ENCODE assay signal across 2 cellular contexts in the genomic region with DNA sequence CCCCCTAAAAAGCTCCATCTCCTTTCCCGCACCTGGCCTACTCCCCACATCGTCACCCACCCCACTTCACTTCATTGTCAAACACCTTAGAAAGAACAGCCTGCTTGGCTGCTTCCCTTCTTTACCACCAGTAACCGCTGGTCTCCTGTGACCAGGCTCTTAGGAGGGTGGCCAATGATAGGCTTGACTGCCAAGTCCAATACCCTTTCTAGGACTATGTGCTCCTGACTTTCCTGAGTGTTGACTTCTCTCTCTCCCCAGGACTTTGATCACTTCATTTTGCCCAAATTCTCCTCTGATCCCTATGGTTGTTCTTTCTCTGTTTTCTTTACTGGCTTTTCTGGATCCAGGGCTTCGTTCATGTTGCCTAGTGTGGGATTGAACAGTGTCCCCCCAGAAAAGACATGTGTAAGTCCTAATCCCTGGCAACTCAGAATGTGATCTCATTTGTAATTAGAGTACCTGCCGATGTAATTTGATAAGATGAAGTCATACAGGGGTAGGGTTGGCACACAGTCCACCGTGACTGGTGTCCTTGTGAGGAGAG.
TF ChIP-seq lines count a peak whose summit lies in the region.

No MANE protein-coding gene starts in this region.

TF ChIP-seq in HEK293, 187 proteins besides CTCF, POLR2A, EP300 and RAD21 (continues in another document):
- TF ChIP-seq ZBTB11 (tag by site-specific recombination; conservative IDR thresholded peaks at IDR 0.05; ENCODE audit: low read depth) = no peak
- TF ChIP-seq ZBTB48 (tag by site-specific recombination; IDR thresholded peaks at IDR 0.05) = peak; percentile 14; the same call in 1 of the 2 replicates
- no peak for TF ChIP-seq ELK4 (IDR thresholded peaks at IDR 0.05; ENCODE audit: borderline replicate concordance, low read depth, low read length)
- no peak for TF ChIP-seq ZNF341 (tag by site-specific recombination; IDR thresholded peaks at IDR 0.05; ENCODE audit: low read depth)
- TF ChIP-seq, protein P1, sequence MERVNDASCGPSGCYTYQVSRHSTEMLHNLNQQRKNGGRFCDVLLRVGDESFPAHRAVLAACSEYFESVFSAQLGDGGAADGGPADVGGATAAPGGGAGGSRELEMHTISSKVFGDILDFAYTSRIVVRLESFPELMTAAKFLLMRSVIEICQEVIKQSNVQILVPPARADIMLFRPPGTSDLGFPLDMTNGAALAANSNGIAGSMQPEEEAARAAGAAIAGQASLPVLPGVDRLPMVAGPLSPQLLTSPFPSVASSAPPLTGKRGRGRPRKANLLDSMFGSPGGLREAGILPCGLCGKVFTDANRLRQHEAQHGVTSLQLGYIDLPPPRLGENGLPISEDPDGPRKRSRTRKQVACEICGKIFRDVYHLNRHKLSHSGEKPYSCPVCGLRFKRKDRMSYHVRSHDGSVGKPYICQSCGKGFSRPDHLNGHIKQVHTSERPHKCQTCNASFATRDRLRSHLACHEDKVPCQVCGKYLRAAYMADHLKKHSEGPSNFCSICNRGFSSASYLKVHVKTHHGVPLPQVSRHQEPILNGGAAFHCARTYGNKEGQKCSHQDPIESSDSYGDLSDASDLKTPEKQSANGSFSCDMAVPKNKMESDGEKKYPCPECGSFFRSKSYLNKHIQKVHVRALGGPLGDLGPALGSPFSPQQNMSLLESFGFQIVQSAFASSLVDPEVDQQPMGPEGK (tag by site-specific recombination; IDR thresholded peaks at IDR 0.05) = no peak
- TF ChIP-seq ZNF335 (tag by site-specific recombination; conservative IDR thresholded peaks at IDR 0.05) = no peak
- no peak for TF ChIP-seq SETDB1 (IDR thresholded peaks at IDR 0.05; ENCODE audit: insufficient read length, low read length)
- no peak for TF ChIP-seq RBAK (tag by site-specific recombination; IDR thresholded peaks at IDR 0.05)
- TF ChIP-seq ZNF513 (tag by site-specific recombination; IDR thresholded peaks at IDR 0.05) = no peak
- TF ChIP-seq ZNF473 (tag by site-specific recombination; IDR thresholded peaks at IDR 0.05) = no peak
- TF ChIP-seq ZBTB17 (tag by site-specific recombination; IDR thresholded peaks at IDR 0.05) = no peak
- TF ChIP-seq, protein P2, sequence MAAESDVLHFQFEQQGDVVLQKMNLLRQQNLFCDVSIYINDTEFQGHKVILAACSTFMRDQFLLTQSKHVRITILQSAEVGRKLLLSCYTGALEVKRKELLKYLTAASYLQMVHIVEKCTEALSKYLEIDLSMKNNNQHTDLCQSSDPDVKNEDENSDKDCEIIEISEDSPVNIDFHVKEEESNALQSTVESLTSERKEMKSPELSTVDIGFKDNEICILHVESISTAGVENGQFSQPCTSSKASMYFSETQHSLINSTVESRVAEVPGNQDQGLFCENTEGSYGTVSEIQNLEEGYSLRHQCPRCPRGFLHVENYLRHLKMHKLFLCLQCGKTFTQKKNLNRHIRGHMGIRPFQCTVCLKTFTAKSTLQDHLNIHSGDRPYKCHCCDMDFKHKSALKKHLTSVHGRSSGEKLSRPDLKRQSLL (tag by site-specific recombination; IDR thresholded peaks at IDR 0.05) = no peak
- no peak for TF ChIP-seq IKZF3 (tag by site-specific recombination; IDR thresholded peaks at IDR 0.05)
- no peak for TF ChIP-seq ZNF24 (tag by site-specific recombination; IDR thresholded peaks at IDR 0.05)
- no peak for TF ChIP-seq ZNF112 (tag by site-specific recombination; IDR thresholded peaks at IDR 0.05)
- TF ChIP-seq GLI2 (tag by site-specific recombination; IDR thresholded peaks at IDR 0.05; ENCODE audit: borderline replicate concordance, low read depth) = no peak
- TF ChIP-seq ZFP41 (tag by site-specific recombination; IDR thresholded peaks at IDR 0.05; ENCODE audit: borderline replicate concordance) = no peak
- peak; percentile 29; the same call in 1 of the 2 replicates for TF ChIP-seq ZBTB21 (tag by site-specific recombination; IDR thresholded peaks at IDR 0.05)

TF ChIP-seq in IMR-90, 13 proteins besides CTCF, POLR2A, EP300 and RAD21:
- TF ChIP-seq BHLHE40 (IDR thresholded peaks at IDR 0.05; ENCODE audit: low read depth, low read length) = no peak
- TF ChIP-seq MXI1 (IDR thresholded peaks at IDR 0.05; ENCODE audit: borderline replicate concordance, low read depth, low read length) = no peak
- TF ChIP-seq NFE2L2 (IDR thresholded peaks at IDR 0.05; ENCODE audit: low read depth, low read length) = no peak
- TF ChIP-seq RCOR1 (IDR thresholded peaks at IDR 0.05; ENCODE audit: insufficient replicate concordance, low read length) = no peak
- TF ChIP-seq CEBPB (IDR thresholded peaks at IDR 0.05; ENCODE audit: low read depth, low read length) = no peak
- TF ChIP-seq FOS (IDR thresholded peaks at IDR 0.05; ENCODE audit: low read depth, low read length) = no peak
- TF ChIP-seq, protein P3, sequence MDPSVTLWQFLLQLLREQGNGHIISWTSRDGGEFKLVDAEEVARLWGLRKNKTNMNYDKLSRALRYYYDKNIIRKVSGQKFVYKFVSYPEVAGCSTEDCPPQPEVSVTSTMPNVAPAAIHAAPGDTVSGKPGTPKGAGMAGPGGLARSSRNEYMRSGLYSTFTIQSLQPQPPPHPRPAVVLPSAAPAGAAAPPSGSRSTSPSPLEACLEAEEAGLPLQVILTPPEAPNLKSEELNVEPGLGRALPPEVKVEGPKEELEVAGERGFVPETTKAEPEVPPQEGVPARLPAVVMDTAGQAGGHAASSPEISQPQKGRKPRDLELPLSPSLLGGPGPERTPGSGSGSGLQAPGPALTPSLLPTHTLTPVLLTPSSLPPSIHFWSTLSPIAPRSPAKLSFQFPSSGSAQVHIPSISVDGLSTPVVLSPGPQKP (IDR thresholded peaks at IDR 0.05; ENCODE audit: borderline replicate concordance, low read depth, low read length) = no peak
- no peak for TF ChIP-seq CHD1 (IDR thresholded peaks at IDR 0.05; ENCODE audit: low read depth, low read length)
- TF ChIP-seq MAZ (IDR thresholded peaks at IDR 0.05; ENCODE audit: borderline replicate concordance, low read depth, low read length) = no peak
- TF ChIP-seq MAFK (IDR thresholded peaks at IDR 0.05; ENCODE audit: low read depth, low read length) = no peak
- no peak for TF ChIP-seq SMC3 (IDR thresholded peaks at IDR 0.05; ENCODE audit: low read depth, low read length)
- no peak for TF ChIP-seq RFX5 (IDR thresholded peaks at IDR 0.05; ENCODE audit: low read depth, low read length)
- TF ChIP-seq, protein P4, sequence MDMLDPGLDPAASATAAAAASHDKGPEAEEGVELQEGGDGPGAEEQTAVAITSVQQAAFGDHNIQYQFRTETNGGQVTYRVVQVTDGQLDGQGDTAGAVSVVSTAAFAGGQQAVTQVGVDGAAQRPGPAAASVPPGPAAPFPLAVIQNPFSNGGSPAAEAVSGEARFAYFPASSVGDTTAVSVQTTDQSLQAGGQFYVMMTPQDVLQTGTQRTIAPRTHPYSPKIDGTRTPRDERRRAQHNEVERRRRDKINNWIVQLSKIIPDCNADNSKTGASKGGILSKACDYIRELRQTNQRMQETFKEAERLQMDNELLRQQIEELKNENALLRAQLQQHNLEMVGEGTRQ (IDR thresholded peaks at IDR 0.05; ENCODE audit: low read depth, low read length) = no peak
